In genomic region chr20:58890073-58890453, GRCh38 we compare ENCODE assay signal across 1 cellular context.
TF ChIP-seq lines count a peak whose summit lies in the region.

No MANE protein-coding gene starts in this region.

TF ChIP-seq in WTC11, 78 proteins besides CTCF, POLR2A, EP300 and RAD21 (continued from another document):
- no peak for TF ChIP-seq ZNF219 (CRISPR knock-in tag; IDR thresholded peaks at IDR 0.05; ENCODE audit: borderline replicate concordance)
- TF ChIP-seq USF1 (CRISPR knock-in tag; IDR thresholded peaks at IDR 0.05): 0 out of 2 replicates have a peak, but pooled peaks have one; percentile 20
- TF ChIP-seq ZSCAN18 (CRISPR knock-in tag; IDR thresholded peaks at IDR 0.05): no peak
- 0 out of 2 replicates have a peak, but pooled peaks have one; percentile 37 for TF ChIP-seq ZNF263 (CRISPR knock-in tag; IDR thresholded peaks at IDR 0.05; ENCODE audit: low read depth)
- TF ChIP-seq ZBTB43 (CRISPR knock-in tag; IDR thresholded peaks at IDR 0.05): no peak
- no peak for TF ChIP-seq OVOL2 (CRISPR knock-in tag; IDR thresholded peaks at IDR 0.05; ENCODE audit: borderline replicate concordance)
- no peak for TF ChIP-seq SOX15 (CRISPR knock-in tag; IDR thresholded peaks at IDR 0.05)
- no peak for TF ChIP-seq SMAD3 (CRISPR knock-in tag; IDR thresholded peaks at IDR 0.05; ENCODE audit: borderline replicate concordance)
- TF ChIP-seq NR2C2 (CRISPR knock-in tag; IDR thresholded peaks at IDR 0.05): no peak
